In the genomic region with DNA sequence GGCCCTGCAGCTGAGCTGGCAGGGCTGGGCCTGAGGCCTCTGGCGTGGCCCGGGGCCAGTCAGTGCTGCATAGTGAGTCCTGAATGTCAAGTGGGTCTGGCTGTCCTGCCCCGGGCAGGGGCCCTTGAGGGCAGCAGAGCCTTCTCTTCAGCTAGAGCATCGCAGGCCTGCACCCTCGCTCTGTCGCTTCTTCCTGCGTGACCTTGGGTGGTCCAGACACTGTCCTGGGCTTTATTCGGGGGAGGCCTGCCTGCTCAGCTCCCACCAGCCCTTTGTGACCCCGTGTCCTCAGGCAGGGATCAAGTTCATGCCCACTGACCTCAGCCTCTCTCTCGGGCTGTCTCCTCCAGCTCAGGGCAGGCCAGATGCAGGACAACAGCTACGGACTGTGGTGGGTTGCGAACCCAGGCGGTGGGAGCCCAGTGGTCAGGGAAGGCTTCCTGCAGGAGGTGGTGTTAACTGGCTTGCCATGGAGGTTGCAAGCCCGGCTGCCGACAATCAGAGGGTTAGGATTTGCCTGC, we compare ENCODE assay signal across 15 cellular contexts. TPM values are rescaled to one million over a fixed set of nuclear protein-coding genes. Genes with fewer than 3 reads are reported as not detected.
DNase-seq lines count a peak whose midpoint lies in the region; FAIRE-seq and TF ChIP-seq lines count a peak whose summit lies in the region.
"Had no signal": no experiment of that assay in that cellular context is flagged by ENCODE, and none has a peak within 500 bp of the region (broad histone marks: within the 10 kb centered on the region; RNA-seq: fewer than 3 reads in every experiment).

No MANE protein-coding gene starts in this region.

- H2BK15ac ChIP-seq in H9 (ENCODE audit: low read depth, low read length) = no peak overlapping the region

- H2AFZ ChIP-seq in H9 (ENCODE audit: low read length) = no peak overlapping the region

- FAIRE-seq in kidney (lab: Jason Lieb, UNC) = no peak
- FAIRE-seq: colon, pancreas had no signal

- no peak for TF ChIP-seq POLR2A in spleen (IDR thresholded peaks at IDR 0.05)
- TF ChIP-seq POLR2A in prostate gland (IDR thresholded peaks at IDR 0.05) = no peak

- no peak for TF ChIP-seq CTCF in H9 (conservative IDR thresholded peaks at IDR 0.05)
- no peak for TF ChIP-seq CTCF in ascending aorta (IDR thresholded peaks at IDR 0.05)
- TF ChIP-seq CTCF in kidney (IDR thresholded peaks at IDR 0.05; ENCODE audit: borderline replicate concordance, extremely low read depth, insufficient read depth) = no peak
- no peak for TF ChIP-seq CTCF in spleen (IDR thresholded peaks at IDR 0.05 in 8 of 11, conservative IDR thresholded peaks at IDR 0.05 in 3 of 11)
- no peak for TF ChIP-seq CTCF in prostate gland (IDR thresholded peaks at IDR 0.05)

- in situ Hi-C loops in KBM-7 (cut with MboI; ENCODE audit: low pct_unique_long_range_greater_than_20kb, low sequenced_read_pairs) = no loop called here

- H3K27ac Mint-ChIP-seq in H9 = peak overlapping the region in 2 of 3 experiments; percentile 67 to 93; a peak in 1 of 7 replicates
- H3K27ac Mint-ChIP-seq in activated naive CD4-positive, alpha-beta T cell treated with anti-CD3 and anti-CD28 coated beads for 36 hours = no peak overlapping the region
- H3K27ac Mint-ChIP-seq: activated naive CD8-positive, alpha-beta T cell treated with anti-CD3 and anti-CD28 coated beads, Interleukin-2, amount 10 ng/mL, durations not matched to agents 7 days and 5 days had no signal

- H2BK5ac ChIP-seq in H9 (ENCODE audit: insufficient read length, low read length) = no peak overlapping the region

- H3K4me1 ChIP-seq in H9 (ENCODE audit: insufficient read depth, low read length) (no peaks in the 10 kb centered on the region), ascending aorta (peaks cover 33 to 56% of the 10 kb centered on the region in 2 donors), kidney (ENCODE audit: control insufficient read depth in 1 of 2, insufficient read depth in 1 of 2, low read depth in 1 of 2, low read length in 2 of 2) (peaks cover 24 to 62% of the 10 kb centered on the region in 2 donors), spleen (peaks cover 55 to 95% (median 88%) of the 10 kb centered on the region in 6 donors), prostate gland (replicated peaks) (peaks cover 25% of the 10 kb centered on the region)

- H3K27me3 ChIP-seq in H9 (ENCODE audit: insufficient read depth, low read length) (no peaks in the 10 kb centered on the region), ascending aorta (no peaks in the 10 kb centered on the region), spleen (replicated peaks in 1 of 7) (no peaks in the 10 kb centered on the region), prostate gland (replicated peaks; ENCODE audit: insufficient read depth) (no peaks in the 10 kb centered on the region)
- H3K27me3 ChIP-seq: pancreas had no signal

- no peak overlapping the region for H2BK120ac ChIP-seq in H9 (ENCODE audit: low read depth, low read length, poor library complexity, severe bottlenecking)

- intact Hi-C loops in ascending aorta (cut with DNase I) (loop anchor here (10.0 kb wide), 1 partner anchor 1100 kb away; the partner anchor contains the start of gene MAFK), kidney (cut with DNase I) (no loop called here), spleen (cut with DNase I; ENCODE audit: low total_unique reads) (no loop called here), prostate gland (cut with DNase I) (no loop called here)
- intact Hi-C loops in activated naive CD4-positive, alpha-beta T cell treated with anti-CD3 and anti-CD28 coated beads for 36 hours (cut with micrococcal nuclease) = no loop called here

- H3K4me3 Mint-ChIP-seq in H9 = peak overlapping the region in 1 of 2 experiments; percentile 51; a peak in 1 of 5 replicates
- no peak overlapping the region for H3K4me3 Mint-ChIP-seq in activated naive CD4-positive, alpha-beta T cell treated with anti-CD3 and anti-CD28 coated beads for 36 hours
- H3K4me3 Mint-ChIP-seq: activated naive CD8-positive, alpha-beta T cell treated with anti-CD3 and anti-CD28 coated beads, Interleukin-2, amount 10 ng/mL, durations not matched to agents 7 days and 5 days had no signal

- no peak overlapping the region for H4K8ac ChIP-seq in H9 (replicated peaks; ENCODE audit: insufficient read length, low read depth, low read length)

- CTCF ChIA-PET in activated naive CD4-positive, alpha-beta T cell treated with anti-CD3 and anti-CD28 coated beads for 36 hours (lab: Charles Lee) = interaction anchor here (1.0 kb wide), 1 partner anchor 184 kb away, joined by 3 read pairs; no protein-coding TSS in a partner anchor

- no CpG with 5 or more reads among the region's 15 CpGs for WGBS in H9 (ENCODE audit: extremely low coverage, insufficient read length, low lambda C conversion rate)
- WGBS in spleen, 5 donors = 87 to 92% (median 89%) methylated on average over 10 to 15 of the region's 15 CpGs
- WGBS in prostate gland = 92% methylated on average over 15 of the region's 15 CpGs

- H3K23me2 ChIP-seq in H9 (ENCODE audit: insufficient read length, low read depth, low read length, poor library complexity, severe bottlenecking) = peaks cover 18% of the 10 kb centered on the region

- H2BK20ac ChIP-seq in H9 (ENCODE audit: low read depth, low read length, poor library complexity, severe bottlenecking) = no peak overlapping the region

- H2AK5ac ChIP-seq in H9 (ENCODE audit: insufficient read length, low read length) = no peak overlapping the region

- no peak overlapping the region for H3K27ac ChIP-seq in H9 (ENCODE audit: insufficient read length, low read depth, low read length)
- H3K27ac ChIP-seq in ascending aorta = peak overlapping the region; percentile 80 to 87
- H3K27ac ChIP-seq in kidney (ENCODE audit: low read depth in 2 of 2, low read length in 2 of 2) = peak overlapping the region; percentile 33 to 82
- H3K27ac ChIP-seq in spleen = peak overlapping the region in 5 of 8 donors; percentile 71 to 94 (median 92)
- H3K27ac ChIP-seq in prostate gland = no peak overlapping the region

- H3K36me3 Mint-ChIP-seq in H9 (ENCODE audit: insufficient read depth in 1 of 3, low read depth in 3 of 3) = peaks cover 1 to 8% (median 7%) of the 10 kb centered on the region in 3 experiments; a peak in 5 of 7 replicates
- H3K36me3 Mint-ChIP-seq in activated naive CD4-positive, alpha-beta T cell treated with anti-CD3 and anti-CD28 coated beads for 36 hours (ENCODE audit: low read depth) = no peaks in the 10 kb centered on the region
- H3K36me3 Mint-ChIP-seq: activated naive CD8-positive, alpha-beta T cell treated with anti-CD3 and anti-CD28 coated beads, Interleukin-2, amount 10 ng/mL, durations not matched to agents 7 days and 5 days had no signal

- no peak overlapping the region for H3K56ac ChIP-seq in H9 (ENCODE audit: insufficient read length, low read depth, low read length)

- DNase-seq in H9 = no peak
- no peak for DNase-seq in ascending aorta (ENCODE audit: low spot score in 2 of 2)
- peak; percentile 76 for DNase-seq in kidney
- DNase-seq in spleen = peak; percentile 76
- DNase-seq in prostate gland (ENCODE audit: low spot score) = no peak
- no peak for DNase-seq in hepatic stellate cell (ENCODE audit: low spot score)
- no peak for DNase-seq in activated naive CD4-positive, alpha-beta T cell treated with anti-CD3 and anti-CD28 coated beads for 36 hours
- no peak for DNase-seq in KBM-7
- DNase-seq: activated naive CD8-positive, alpha-beta T cell treated with anti-CD3 and anti-CD28 coated beads, Interleukin-2, amount 10 ng/mL, durations not matched to agents 7 days and 5 days; NCI-H187 treated with DMSO at 0.1 percent for 48 hours; NCI-H524; T-helper 1 cell had no signal

- no peak overlapping the region for H3K18ac ChIP-seq in H9 (ENCODE audit: insufficient read length, low read depth, low read length)

- H3K36me3 ChIP-seq in ascending aorta (no peaks in the 10 kb centered on the region), kidney (ENCODE audit: control insufficient read depth in 1 of 2, insufficient read depth in 2 of 2, low read length in 2 of 2) (no peaks in the 10 kb centered on the region), spleen (peaks cover 0 to 26% (median 0%) of the 10 kb centered on the region in 6 donors), prostate gland (no peaks in the 10 kb centered on the region)
- H3K36me3 ChIP-seq: pancreas had no signal

- H4K20me1 ChIP-seq in H9 (ENCODE audit: control insufficient read depth, insufficient read depth, insufficient read length) = peaks cover 4% of the 10 kb centered on the region

- no peak overlapping the region for H3T11ph ChIP-seq in H9 (ENCODE audit: low read length)

- peaks cover 4% of the 10 kb centered on the region for H3K79me1 ChIP-seq in H9 (ENCODE audit: insufficient read depth, low read depth, low read length, poor library complexity, severe bottlenecking)

- H3K4me3 ChIP-seq in ascending aorta (no peak overlapping the region), kidney (ENCODE audit: low read length in 2 of 2) (peak overlapping the region in 1 of 2 donors; percentile 29), spleen (peak overlapping the region in 1 of 8 donors; percentile 94), prostate gland (no peak overlapping the region)
- H3K4me3 ChIP-seq: lung, pancreas had no signal

- H3K4ac ChIP-seq in H9 (ENCODE audit: low read depth, low read length) = no peak overlapping the region

- no peak overlapping the region for H4K5ac ChIP-seq in H9 (ENCODE audit: insufficient read length, low read depth, low read length)

- no peak overlapping the region for H4K91ac ChIP-seq in H9 (ENCODE audit: insufficient read length, low read depth, low read length)

- H3K4me1 Mint-ChIP-seq in H9 = peaks cover 14 to 15% of the 10 kb centered on the region in 2 experiments
- peaks cover 15% of the 10 kb centered on the region for H3K4me1 Mint-ChIP-seq in activated naive CD4-positive, alpha-beta T cell treated with anti-CD3 and anti-CD28 coated beads for 36 hours (ENCODE audit: low read depth)

- H3K4me2 ChIP-seq in H9 (ENCODE audit: insufficient read depth, insufficient read length, low read length) = no peak overlapping the region

- H3K9me3 Mint-ChIP-seq in H9 = no peaks in the 10 kb centered on the region
- no peaks in the 10 kb centered on the region for H3K9me3 Mint-ChIP-seq in activated naive CD4-positive, alpha-beta T cell treated with anti-CD3 and anti-CD28 coated beads for 36 hours
- H3K9me3 Mint-ChIP-seq: activated naive CD8-positive, alpha-beta T cell treated with anti-CD3 and anti-CD28 coated beads, Interleukin-2, amount 10 ng/mL, durations not matched to agents 7 days and 5 days had no signal

- no peak overlapping the region for H3K14ac ChIP-seq in H9 (ENCODE audit: insufficient read depth, low read length)

- H3K23ac ChIP-seq in H9 (ENCODE audit: insufficient read length, low read depth, low read length) = no peak overlapping the region

- H3K27me3 Mint-ChIP-seq in H9 (ENCODE audit: low read depth) = no peaks in the 10 kb centered on the region
- H3K27me3 Mint-ChIP-seq in activated naive CD4-positive, alpha-beta T cell treated with anti-CD3 and anti-CD28 coated beads for 36 hours (ENCODE audit: low read depth) = no peaks in the 10 kb centered on the region
- H3K27me3 Mint-ChIP-seq: activated naive CD8-positive, alpha-beta T cell treated with anti-CD3 and anti-CD28 coated beads, Interleukin-2, amount 10 ng/mL, durations not matched to agents 7 days and 5 days had no signal

- peaks cover 39% of the 10 kb centered on the region; the same call in 1 of the 2 replicates for H3K79me2 ChIP-seq in H9 (ENCODE audit: insufficient read depth, low read length)

- H2BK12ac ChIP-seq in H9 (ENCODE audit: insufficient read length, low read depth, low read length) = no peak overlapping the region

- H3K9ac ChIP-seq in H9 (ENCODE audit: extremely low read depth, insufficient read length, low read length) = no peak overlapping the region
- peak overlapping the region in 1 of 2 donors; percentile 40 for H3K9ac ChIP-seq in kidney (ENCODE audit: low read length in 2 of 2)

- no peaks in the 10 kb centered on the region for H3K9me3 ChIP-seq in H9 (ENCODE audit: control insufficient read depth, low read depth, low read length)
- H3K9me3 ChIP-seq in ascending aorta = no peaks in the 10 kb centered on the region
- no peaks in the 10 kb centered on the region for H3K9me3 ChIP-seq in kidney (ENCODE audit: control insufficient read depth in 1 of 2, low read length in 2 of 2)
- no peaks in the 10 kb centered on the region for H3K9me3 ChIP-seq in spleen
- no peaks in the 10 kb centered on the region for H3K9me3 ChIP-seq in prostate gland
- H3K9me3 ChIP-seq: pancreas had no signal

RNA-seq across cellular contexts. Expression of gene TTYH3, which starts 3.4 kb away (rescaled TPM):
- total RNA-seq in H9 (2021) = 122 TPM in 2 replicates
- 70.5 TPM for total RNA-seq in ascending aorta
- total RNA-seq in kidney = 55.0 TPM
- polyA plus RNA-seq in kidney (ENCODE audit: insufficient read depth, low read depth, low replicate concordance) = 22.5 TPM
- total RNA-seq in spleen = 100 to 1,000 TPM in 2 of 7 donors, 10 to 100 TPM in 5; 62.6 to 158 (median 86.0) TPM
- 10 to 100 TPM; 11.9 to 33.0 (median 13.1) TPM for polyA plus RNA-seq in spleen
- 10 to 100 TPM; 30.1 to 76.2 TPM for total RNA-seq in prostate gland
- 10 to 100 TPM; 20.7 to 22.6 TPM for total RNA-seq in activated naive CD4-positive, alpha-beta T cell treated with anti-CD3 and anti-CD28 coated beads for 36 hours

RNA-seq across cellular contexts. Expression of gene AMZ1, which starts 52.8 kb away (rescaled TPM):
- total RNA-seq in H9 (2021) (0.74 and 0.90 TPM in 2 replicates), ascending aorta (not detected), kidney (0.16 TPM), spleen (1 to 10 TPM in 6 of 7 donors, under 1 TPM in 1; 0.97 to 3.4 (median 1.9) TPM), prostate gland (under 1 TPM in 1 of 2 donors, not detected in 1; 0.62 TPM)
- polyA plus RNA-seq in kidney (ENCODE audit: insufficient read depth, low read depth, low replicate concordance) (not detected), spleen (1 to 10 TPM in 1 of 3 donors, under 1 TPM in 2; 0.20 to 1.6 (median 0.57) TPM)
- total RNA-seq in activated naive CD4-positive, alpha-beta T cell treated with anti-CD3 and anti-CD28 coated beads for 36 hours = under 1 TPM; 0.36 to 0.47 TPM

Comparison
In these comparisons a context has a peak if more than half of its experiments do, and no peak if none do; other contexts are left out.
1. DNase-seq: peak in kidney (single experiment) and spleen (single experiment); none in H9 (single experiment), ascending aorta (0 of 2), prostate gland (single experiment), hepatic stellate cell (single experiment), activated naive CD4-positive, alpha-beta T cell treated with anti-CD3 and anti-CD28 coated beads for 36 hours (single experiment) and KBM-7 (single experiment).
2. H3K27ac ChIP-seq: peak in ascending aorta (2 of 2), kidney (2 of 2) and spleen (5 of 8); none in H9 (single experiment) and prostate gland (0 of 2).